In genomic region chr17:56756536-56756935, GRCh38 we compare ENCODE assay signal across 12 cellular contexts.
DNase-seq lines count a peak whose midpoint lies in the region; TF ChIP-seq lines count a peak whose summit lies in the region.
"Had no signal": no experiment of that assay in that cellular context is flagged by ENCODE, and none has a peak within 500 bp of the region (broad histone marks: within the 10 kb centered on the region; RNA-seq: fewer than 3 reads in every experiment).

No MANE protein-coding gene starts in this region.

- no peaks in the 10 kb centered on the region for H3K27me3 ChIP-seq in trophoblast cell (ENCODE audit: insufficient read depth, low read length)
- H3K27me3 ChIP-seq: adrenal gland, SJCRH30 had no signal

- no peak overlapping the region for H2BK12ac ChIP-seq in trophoblast cell (ENCODE audit: low read length)

- no peak overlapping the region for H3K4me3 ChIP-seq in trophoblast cell (ENCODE audit: low read depth, low read length)
- H3K4me3 ChIP-seq: adrenal gland, SJCRH30 had no signal

- no peak overlapping the region for H3K4me2 ChIP-seq in trophoblast cell (ENCODE audit: low read length)

- no peak overlapping the region for H3K9ac ChIP-seq in trophoblast cell (ENCODE audit: low read length)

- H3K18ac ChIP-seq in trophoblast cell (ENCODE audit: low read length) = no peak overlapping the region

- H3K27ac ChIP-seq in trophoblast cell (ENCODE audit: low read depth, low read length) = peak overlapping the region; percentile 38
- H3K27ac ChIP-seq: adrenal gland, HL-60, SJCRH30 had no signal

- H3K9me3 ChIP-seq in trophoblast cell (ENCODE audit: insufficient read depth, low read depth, low read length) = no peaks in the 10 kb centered on the region
- H3K9me3 ChIP-seq: adrenal gland, SJCRH30 had no signal

- H3K4ac ChIP-seq in trophoblast cell (ENCODE audit: low read depth, low read length) = no peak overlapping the region

- H3K79me1 ChIP-seq in trophoblast cell (ENCODE audit: low read length) = peaks cover 21% of the 10 kb centered on the region

- no peak overlapping the region for H3K14ac ChIP-seq in trophoblast cell (ENCODE audit: low read length)

- no CpG with 5 or more reads among the region's 2 CpGs for WGBS in trophoblast cell (ENCODE audit: extremely low coverage, insufficient coverage, insufficient read length)

- H2BK120ac ChIP-seq in trophoblast cell (ENCODE audit: insufficient read depth, low read length, poor library complexity) = peak overlapping the region; percentile 54

- no peak overlapping the region for H2AFZ ChIP-seq in trophoblast cell (ENCODE audit: insufficient read depth, low read length, poor library complexity)

- H4K8ac ChIP-seq in trophoblast cell (ENCODE audit: low read depth, low read length) = no peak overlapping the region

- H3K36me3 ChIP-seq in trophoblast cell (ENCODE audit: control insufficient read depth in 1 of 2, insufficient read depth in 2 of 2, low read length in 2 of 2) = no peaks in the 10 kb centered on the region
- H3K36me3 ChIP-seq: adrenal gland, SJCRH30 had no signal

- H4K91ac ChIP-seq in trophoblast cell (ENCODE audit: low read depth, low read length) = peak overlapping the region; percentile 52

- no peak overlapping the region for H2BK5ac ChIP-seq in trophoblast cell (ENCODE audit: low read depth, low read length, poor library complexity)

- no peak overlapping the region for H4K12ac ChIP-seq in trophoblast cell (ENCODE audit: low read depth, low read length)

- H3K79me2 ChIP-seq in trophoblast cell (ENCODE audit: control insufficient read depth, insufficient read depth, low read length, poor library complexity) = peaks cover 4% of the 10 kb centered on the region

- H3K23ac ChIP-seq in trophoblast cell (ENCODE audit: low read length) = no peak overlapping the region

- H2AK5ac ChIP-seq in trophoblast cell (ENCODE audit: low read length) = no peak overlapping the region

- TF ChIP-seq CTCF in GM10266 (IDR thresholded peaks at IDR 0.05; ENCODE audit: control insufficient read depth, insufficient read depth, low read depth, missing control alignments) = no peak

- peak; percentile 37 for DNase-seq in Daoy (ENCODE audit: low read depth)
- DNase-seq in M059J (ENCODE audit: low read depth) = peak; percentile 91
- peak; percentile 65 for DNase-seq in dermis blood vessel endothelial cell
- peak; percentile 28 to 74 for DNase-seq in trophoblast cell
- no peak for DNase-seq in NCI-H1417 treated with DMSO at 0.1 percent for 48 hours (lab: John Stamatoyannopoulos, UW)
- no peak for DNase-seq in central memory CD4-positive, alpha-beta T cell
- no peak for DNase-seq in GM10266 (ENCODE audit: extremely low spot score)
- DNase-seq in DMS79 treated with DMSO at 0.1 percent for 48 hours (lab: John Stamatoyannopoulos, UW) = no peak
- DNase-seq: activated CD4-positive, alpha-beta T cell treated with anti-CD3 and anti-CD28 coated beads, Interleukin-2, amount 50 U/mL, for 48 hours; adrenal gland; SJCRH30 had no signal

- H3K4me1 ChIP-seq in trophoblast cell (ENCODE audit: control insufficient read depth in 1 of 2, insufficient read depth in 2 of 2, low read length in 2 of 2) = peaks cover 12 to 19% of the 10 kb centered on the region in 2 experiments
- H3K4me1 ChIP-seq: adrenal gland had no signal

Comparison
In these comparisons a context has a peak if more than half of its experiments do, and no peak if none do; other contexts are left out.
1. DNase-seq: peak in Daoy (single experiment), M059J (single experiment), dermis blood vessel endothelial cell (single experiment) and trophoblast cell (2 of 2); none in NCI-H1417 treated with DMSO at 0.1 percent for 48 hours (single experiment), central memory CD4-positive, alpha-beta T cell (single experiment), GM10266 (single experiment) and DMS79 treated with DMSO at 0.1 percent for 48 hours (single experiment).